ENCODE assay signal across 1 cellular context in the genomic region with DNA sequence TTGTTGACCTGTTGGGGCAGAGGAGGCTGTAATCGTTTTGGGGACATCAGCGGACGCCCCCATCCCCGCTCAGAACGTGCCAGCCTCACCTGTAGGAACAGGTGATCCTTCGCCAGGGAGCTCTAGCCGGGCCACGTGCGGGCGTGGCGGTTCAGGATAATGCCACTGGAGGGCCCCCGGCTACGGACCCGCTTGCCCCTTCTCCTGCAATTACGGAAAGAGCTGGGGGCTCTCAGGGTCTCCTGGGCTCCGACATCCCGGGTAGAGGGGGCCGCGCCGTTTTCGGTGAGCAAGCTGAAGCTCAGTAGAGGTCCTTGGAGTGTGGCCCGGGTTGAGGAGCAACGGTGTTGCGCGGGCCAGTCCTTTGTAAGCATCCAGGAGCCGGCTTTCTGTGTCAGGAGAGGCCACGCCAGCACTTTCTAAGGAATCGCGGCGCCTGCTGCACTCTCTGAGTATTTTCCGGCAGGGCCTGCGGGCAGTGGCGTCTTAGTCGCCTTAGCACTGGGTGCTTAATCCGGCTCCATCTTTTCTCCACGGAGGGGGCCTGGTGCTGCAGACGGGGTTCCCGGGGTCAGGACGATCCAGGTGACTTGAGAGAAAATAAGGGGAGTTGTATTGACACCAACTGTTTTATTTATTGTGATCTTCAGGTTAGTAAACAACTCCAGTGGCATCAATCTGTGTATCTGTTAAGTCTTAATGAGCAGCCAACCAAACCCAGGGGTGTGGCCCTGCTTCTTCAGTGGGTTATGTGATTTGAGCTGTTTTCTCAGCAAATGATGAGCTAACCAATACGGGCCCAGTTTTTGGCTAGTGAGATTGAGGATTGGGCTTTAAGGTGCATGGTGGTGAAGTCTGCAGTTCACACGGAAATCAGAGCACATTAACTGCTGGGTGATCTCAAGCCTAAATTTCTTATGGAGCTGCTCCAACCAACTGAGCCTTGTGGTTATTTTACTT.
TF ChIP-seq lines count a peak whose summit lies in the region.

No MANE protein-coding gene starts in this region.

TF ChIP-seq in HepG2, 621 proteins besides CTCF, POLR2A, EP300 and RAD21 (continued from another document and continues in another):
- TF ChIP-seq IRF9 (CRISPR knock-in tag; IDR thresholded peaks at IDR 0.05; ENCODE audit: borderline replicate concordance), result no peak
- no peak for TF ChIP-seq GLMP (CRISPR knock-in tag; IDR thresholded peaks at IDR 0.05; ENCODE audit: borderline replicate concordance)
- no peak for TF ChIP-seq ZBTB4 (CRISPR knock-in tag; IDR thresholded peaks at IDR 0.05; ENCODE audit: borderline replicate concordance)
- TF ChIP-seq ZNF235 (CRISPR knock-in tag; IDR thresholded peaks at IDR 0.05; ENCODE audit: borderline replicate concordance), result no peak
- no peak for TF ChIP-seq ZNF672 (CRISPR knock-in tag; IDR thresholded peaks at IDR 0.05)
- TF ChIP-seq CREBL2 (CRISPR knock-in tag; IDR thresholded peaks at IDR 0.05; ENCODE audit: borderline replicate concordance), result no peak
- no peak for TF ChIP-seq PHB2 (IDR thresholded peaks at IDR 0.05; ENCODE audit: partially characterized antibody)
- TF ChIP-seq, protein P1, sequence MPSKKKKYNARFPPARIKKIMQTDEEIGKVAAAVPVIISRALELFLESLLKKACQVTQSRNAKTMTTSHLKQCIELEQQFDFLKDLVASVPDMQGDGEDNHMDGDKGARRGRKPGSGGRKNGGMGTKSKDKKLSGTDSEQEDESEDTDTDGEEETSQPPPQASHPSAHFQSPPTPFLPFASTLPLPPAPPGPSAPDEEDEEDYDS (CRISPR knock-in tag; IDR thresholded peaks at IDR 0.05), result no peak
- TF ChIP-seq AKAP8 (CRISPR knock-in tag; IDR thresholded peaks at IDR 0.05), result no peak
- no peak for TF ChIP-seq PLSCR1 (CRISPR knock-in tag; IDR thresholded peaks at IDR 0.05; ENCODE audit: borderline replicate concordance)
- TF ChIP-seq HMGXB4 (CRISPR knock-in tag; IDR thresholded peaks at IDR 0.05; ENCODE audit: borderline replicate concordance in 1 of 2, low read depth in 1 of 2), result no peak
- 0 out of 2 replicates have a peak, but pooled peaks have one; percentile 46 for TF ChIP-seq ZBTB33 (CRISPR knock-in tag; IDR thresholded peaks at IDR 0.05)
- no peak for TF ChIP-seq SIX4 (CRISPR knock-in tag; IDR thresholded peaks at IDR 0.05)
- 0 out of 2 replicates have a peak, but pooled peaks have one; percentile 21 for TF ChIP-seq GFI1 (CRISPR knock-in tag; IDR thresholded peaks at IDR 0.05; ENCODE audit: borderline replicate concordance)
- TF ChIP-seq NFATC3 (CRISPR knock-in tag; IDR thresholded peaks at IDR 0.05), result no peak
- TF ChIP-seq ZNF263 (CRISPR knock-in tag; IDR thresholded peaks at IDR 0.05), result no peak
- TF ChIP-seq, protein P2, sequence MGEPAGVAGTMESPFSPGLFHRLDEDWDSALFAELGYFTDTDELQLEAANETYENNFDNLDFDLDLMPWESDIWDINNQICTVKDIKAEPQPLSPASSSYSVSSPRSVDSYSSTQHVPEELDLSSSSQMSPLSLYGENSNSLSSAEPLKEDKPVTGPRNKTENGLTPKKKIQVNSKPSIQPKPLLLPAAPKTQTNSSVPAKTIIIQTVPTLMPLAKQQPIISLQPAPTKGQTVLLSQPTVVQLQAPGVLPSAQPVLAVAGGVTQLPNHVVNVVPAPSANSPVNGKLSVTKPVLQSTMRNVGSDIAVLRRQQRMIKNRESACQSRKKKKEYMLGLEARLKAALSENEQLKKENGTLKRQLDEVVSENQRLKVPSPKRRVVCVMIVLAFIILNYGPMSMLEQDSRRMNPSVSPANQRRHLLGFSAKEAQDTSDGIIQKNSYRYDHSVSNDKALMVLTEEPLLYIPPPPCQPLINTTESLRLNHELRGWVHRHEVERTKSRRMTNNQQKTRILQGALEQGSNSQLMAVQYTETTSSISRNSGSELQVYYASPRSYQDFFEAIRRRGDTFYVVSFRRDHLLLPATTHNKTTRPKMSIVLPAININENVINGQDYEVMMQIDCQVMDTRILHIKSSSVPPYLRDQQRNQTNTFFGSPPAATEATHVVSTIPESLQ (CRISPR knock-in tag; conservative IDR thresholded peaks at IDR 0.05), result no peak
- TF ChIP-seq, protein P3, sequence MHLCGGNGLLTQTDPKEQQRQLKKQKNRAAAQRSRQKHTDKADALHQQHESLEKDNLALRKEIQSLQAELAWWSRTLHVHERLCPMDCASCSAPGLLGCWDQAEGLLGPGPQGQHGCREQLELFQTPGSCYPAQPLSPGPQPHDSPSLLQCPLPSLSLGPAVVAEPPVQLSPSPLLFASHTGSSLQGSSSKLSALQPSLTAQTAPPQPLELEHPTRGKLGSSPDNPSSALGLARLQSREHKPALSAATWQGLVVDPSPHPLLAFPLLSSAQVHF (CRISPR knock-in tag; IDR thresholded peaks at IDR 0.05), result no peak
- 0 out of 2 replicates have a peak, but pooled peaks have one; percentile 41 for TF ChIP-seq ZNF891 (CRISPR knock-in tag; IDR thresholded peaks at IDR 0.05)
- no peak for TF ChIP-seq PAWR (CRISPR knock-in tag; IDR thresholded peaks at IDR 0.05; ENCODE audit: borderline replicate concordance)
- TF ChIP-seq MTF2 (CRISPR knock-in tag; IDR thresholded peaks at IDR 0.05; ENCODE audit: borderline replicate concordance), result 0 out of 2 replicates have a peak, but pooled peaks have one; percentile 43
- peak; percentile 56; the same call in 1 of the 2 replicates for TF ChIP-seq MYC (CRISPR knock-in tag; IDR thresholded peaks at IDR 0.05; ENCODE audit: borderline replicate concordance)
- peak; percentile 59 for TF ChIP-seq ZNF687 (CRISPR knock-in tag; IDR thresholded peaks at IDR 0.05)
- TF ChIP-seq KDM6A (CRISPR knock-in tag; IDR thresholded peaks at IDR 0.05; ENCODE audit: low read depth), result no peak
- no peak for TF ChIP-seq ZFP1 (CRISPR knock-in tag; IDR thresholded peaks at IDR 0.05)
- no peak for TF ChIP-seq ZSCAN12 (CRISPR knock-in tag; IDR thresholded peaks at IDR 0.05)
- TF ChIP-seq ZNF350 (CRISPR knock-in tag; IDR thresholded peaks at IDR 0.05; ENCODE audit: borderline replicate concordance, low read depth), result no peak
- no peak for TF ChIP-seq ZNF776 (CRISPR knock-in tag; IDR thresholded peaks at IDR 0.05)
- no peak for TF ChIP-seq ZNF326 (CRISPR knock-in tag; IDR thresholded peaks at IDR 0.05; ENCODE audit: borderline replicate concordance)
- TF ChIP-seq, protein P4, sequence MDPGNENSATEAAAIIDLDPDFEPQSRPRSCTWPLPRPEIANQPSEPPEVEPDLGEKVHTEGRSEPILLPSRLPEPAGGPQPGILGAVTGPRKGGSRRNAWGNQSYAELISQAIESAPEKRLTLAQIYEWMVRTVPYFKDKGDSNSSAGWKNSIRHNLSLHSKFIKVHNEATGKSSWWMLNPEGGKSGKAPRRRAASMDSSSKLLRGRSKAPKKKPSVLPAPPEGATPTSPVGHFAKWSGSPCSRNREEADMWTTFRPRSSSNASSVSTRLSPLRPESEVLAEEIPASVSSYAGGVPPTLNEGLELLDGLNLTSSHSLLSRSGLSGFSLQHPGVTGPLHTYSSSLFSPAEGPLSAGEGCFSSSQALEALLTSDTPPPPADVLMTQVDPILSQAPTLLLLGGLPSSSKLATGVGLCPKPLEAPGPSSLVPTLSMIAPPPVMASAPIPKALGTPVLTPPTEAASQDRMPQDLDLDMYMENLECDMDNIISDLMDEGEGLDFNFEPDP (CRISPR knock-in tag; conservative IDR thresholded peaks at IDR 0.05), result no peak
- 0 out of 2 replicates have a peak, but pooled peaks have one; percentile 16 for TF ChIP-seq STAG1 (CRISPR knock-in tag; IDR thresholded peaks at IDR 0.05)
